ENCODE assay signal across 33 cellular contexts in the genomic region with DNA sequence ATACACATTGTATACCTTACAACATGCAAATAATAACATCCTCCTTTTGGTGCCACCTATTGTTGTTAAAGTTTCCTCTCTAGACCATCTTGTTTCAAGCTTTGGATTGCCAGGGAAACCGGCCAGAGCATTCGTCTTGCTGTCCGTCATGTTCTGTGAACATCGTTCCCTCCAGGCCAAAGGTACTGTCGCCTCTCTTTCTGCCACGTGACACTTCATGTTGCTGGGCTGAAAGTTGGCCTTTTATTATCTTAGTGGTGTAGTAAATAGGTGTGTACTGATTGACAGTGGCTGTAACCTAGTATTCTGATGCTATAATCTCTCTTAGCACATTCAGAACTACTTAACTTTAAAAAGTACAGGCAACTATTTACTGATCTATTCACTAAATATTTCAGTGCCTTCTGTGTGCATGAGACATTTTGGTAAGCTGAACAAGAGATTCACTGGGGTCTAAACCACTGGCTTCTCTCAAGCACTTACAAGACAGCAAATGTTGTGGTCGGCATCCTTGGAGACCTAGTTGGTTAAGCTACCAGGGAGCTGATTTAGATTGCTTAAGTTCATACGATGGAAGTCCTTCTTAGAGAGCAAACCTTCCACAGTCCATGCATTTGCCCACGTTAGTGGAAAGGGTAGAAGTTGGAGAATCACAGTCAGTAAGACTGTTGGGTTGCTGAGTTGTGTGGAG. TPM values are rescaled to one million over a fixed set of nuclear protein-coding genes. Genes with fewer than 3 reads are reported as not detected.
DNase-seq lines count a peak whose midpoint lies in the region; ATAC-seq and TF ChIP-seq lines count a peak whose summit lies in the region.
"Had no signal": no experiment of that assay in that cellular context is flagged by ENCODE, and none has a peak within 500 bp of the region (broad histone marks: within the 10 kb centered on the region; RNA-seq: fewer than 3 reads in every experiment).

No MANE protein-coding gene starts in this region.

- no peak overlapping the region for H3K4me3 Mint-ChIP-seq in activated naive CD4-positive, alpha-beta T cell treated with anti-CD3 and anti-CD28 coated beads, Interleukin-2, amount 50 U/mL, for 24 hours
- no peak overlapping the region for H3K4me3 Mint-ChIP-seq in activated naive CD4-positive, alpha-beta T cell treated with anti-CD3 and anti-CD28 coated beads for 36 hours
- H3K4me3 Mint-ChIP-seq in WTC11 (no peak overlapping the region), progenitor cell of endocrine pancreas (ENCODE audit: low read depth) (no peak overlapping the region), GM23338 (no peak overlapping the region)
- H3K4me3 Mint-ChIP-seq: activated CD4-positive, alpha-beta T cell treated with anti-CD3 and anti-CD28 coated beads for 36 hours; activated naive CD8-positive, alpha-beta T cell treated with anti-CD3 and anti-CD28 coated beads, Interleukin-2, amount 50 U/mL, for 24 hours; CD8-positive, alpha-beta T cell; endodermal cell; nephron; T-helper 2 cell treated with Interferon-gamma antibody and Interleukin-4, amounts not matched to agents 5 μg/mL and 100 μg/mL, for 36 hours had no signal

- no peaks in the 10 kb centered on the region for H3K27me3 Mint-ChIP-seq in activated naive CD4-positive, alpha-beta T cell treated with anti-CD3 and anti-CD28 coated beads, Interleukin-2, amount 50 U/mL, for 24 hours
- H3K27me3 Mint-ChIP-seq in activated naive CD4-positive, alpha-beta T cell treated with anti-CD3 and anti-CD28 coated beads for 36 hours (ENCODE audit: low read depth) = no peaks in the 10 kb centered on the region
- H3K27me3 Mint-ChIP-seq in WTC11 (ENCODE audit: low read depth) (no peaks in the 10 kb centered on the region), progenitor cell of endocrine pancreas (no peaks in the 10 kb centered on the region), GM23338 (ENCODE audit: insufficient read depth, low read depth, poor library complexity) (peaks cover 5% of the 10 kb centered on the region)
- H3K27me3 Mint-ChIP-seq: activated CD4-positive, alpha-beta T cell treated with anti-CD3 and anti-CD28 coated beads for 36 hours; activated naive CD8-positive, alpha-beta T cell treated with anti-CD3 and anti-CD28 coated beads, Interleukin-2, amount 50 U/mL, for 24 hours had no signal

- H3K36me3 Mint-ChIP-seq in activated naive CD4-positive, alpha-beta T cell treated with anti-CD3 and anti-CD28 coated beads, Interleukin-2, amount 50 U/mL, for 24 hours = peaks cover 4% of the 10 kb centered on the region
- H3K36me3 Mint-ChIP-seq in activated naive CD4-positive, alpha-beta T cell treated with anti-CD3 and anti-CD28 coated beads for 36 hours (ENCODE audit: low read depth) = peaks cover 33% of the 10 kb centered on the region
- H3K36me3 Mint-ChIP-seq in WTC11 (peaks cover 51% of the 10 kb centered on the region), progenitor cell of endocrine pancreas (ENCODE audit: insufficient read depth) (peaks cover 30% of the 10 kb centered on the region), GM23338 (ENCODE audit: low read depth) (peaks cover 49% of the 10 kb centered on the region)

- no peaks in the 10 kb centered on the region for H3F3A ChIP-seq in GM23338 (replicated peaks; ENCODE audit: low read depth)

- peaks cover 8% of the 10 kb centered on the region for H3K36me3 ChIP-seq in GM23338 (ENCODE audit: insufficient read depth)

- H3K79me2 ChIP-seq in GM23338 (replicated peaks; ENCODE audit: insufficient read depth) = peaks cover 84% of the 10 kb centered on the region

- no peaks in the 10 kb centered on the region for H3K9me2 ChIP-seq in GM23338 (ENCODE audit: insufficient read depth)

- POLR2A ChIA-PET in WTC11 (lab: Charles Lee) = no interaction called here

- DNase-seq in activated naive CD4-positive, alpha-beta T cell treated with anti-CD3 and anti-CD28 coated beads for 36 hours = no peak
- DNase-seq in WTC11 (ENCODE audit: low spot score) (no peak), left ventricle myocardium superior (no peak), progenitor cell of endocrine pancreas (ENCODE audit: low spot score, unreplicated experiment) (no peak), NCI-H2227 treated with DMSO at 0.1 percent for 48 hours (lab: John Stamatoyannopoulos, UW) (no peak), GM23338 (ENCODE audit: low spot score) (no peak), HT-29 (ENCODE audit: low spot score) (no peak)
- DNase-seq: activated CD4-positive, alpha-beta T cell treated with anti-CD3 and anti-CD28 coated beads for 36 hours; activated gamma-delta T cell treated with Interleukin-2 at 50 U/mL for 16 hours; activated naive CD8-positive, alpha-beta T cell treated with anti-CD3 and anti-CD28 coated beads, Interleukin-2, amount 50 U/mL, for 24 hours; CD8-positive, alpha-beta T cell; cortex of kidney; foreskin fibroblast; lower lobe of right lung; NCI-H146; NCI-H748 treated with DMSO at 0.1 percent for 48 hours; right cardiac atrium; SHP77 treated with DMSO at 0.1 percent for 48 hours; stimulated activated CD4-positive, alpha-beta T cell treated with anti-CD3 and anti-CD28 coated beads, Interleukin-12 subunit alpha, Interleukin-12 subunit beta, amount 100 ng/mL, for 4 hours; stimulated activated CD4-positive, alpha-beta T cell treated with anti-CD3 and anti-CD28 coated beads, Interleukin-2, amount 100 ng/mL, for 48 hours; stomach had no signal

- H3K27ac Mint-ChIP-seq in activated naive CD4-positive, alpha-beta T cell treated with anti-CD3 and anti-CD28 coated beads, Interleukin-2, amount 50 U/mL, for 24 hours = peak overlapping the region; percentile 76
- no peak overlapping the region for H3K27ac Mint-ChIP-seq in activated naive CD4-positive, alpha-beta T cell treated with anti-CD3 and anti-CD28 coated beads for 36 hours
- H3K27ac Mint-ChIP-seq in WTC11 (peak overlapping the region; percentile 39; the same call in 1 of the 2 replicates), progenitor cell of endocrine pancreas (peak overlapping the region; percentile 79), GM23338 (no peak overlapping the region)
- H3K27ac Mint-ChIP-seq: activated CD4-positive, alpha-beta T cell treated with anti-CD3 and anti-CD28 coated beads for 36 hours; activated naive CD8-positive, alpha-beta T cell treated with anti-CD3 and anti-CD28 coated beads, Interleukin-2, amount 50 U/mL, for 24 hours; CD8-positive, alpha-beta T cell; nephron; T-helper 2 cell treated with Interferon-gamma antibody and Interleukin-4, amounts not matched to agents 5 μg/mL and 100 μg/mL, for 36 hours had no signal

- H3K4me1 Mint-ChIP-seq in activated naive CD4-positive, alpha-beta T cell treated with anti-CD3 and anti-CD28 coated beads, Interleukin-2, amount 50 U/mL, for 24 hours = peaks cover 67% of the 10 kb centered on the region
- H3K4me1 Mint-ChIP-seq in activated naive CD4-positive, alpha-beta T cell treated with anti-CD3 and anti-CD28 coated beads for 36 hours (ENCODE audit: low read depth) = peaks cover 60% of the 10 kb centered on the region
- peaks cover 39% of the 10 kb centered on the region for H3K4me1 Mint-ChIP-seq in WTC11
- peaks cover 9% of the 10 kb centered on the region for H3K4me1 Mint-ChIP-seq in progenitor cell of endocrine pancreas (ENCODE audit: low read depth)
- peaks cover 48% of the 10 kb centered on the region for H3K4me1 Mint-ChIP-seq in GM23338

- no peak overlapping the region for H3K4me3 ChIP-seq in GM23338
- H3K4me3 ChIP-seq: A549, cardiac muscle cell, esophagus muscularis mucosa, lower lobe of right lung, stomach had no signal

- intact Hi-C loops in activated naive CD4-positive, alpha-beta T cell treated with anti-CD3 and anti-CD28 coated beads for 36 hours (cut with micrococcal nuclease) = loop anchor here (5.0 kb wide), 1 partner anchor 553 kb away; no protein-coding TSS in a partner anchor
- intact Hi-C loops in left ventricle myocardium superior (cut with micrococcal nuclease) = no loop called here

- H3K9me3 Mint-ChIP-seq in activated naive CD4-positive, alpha-beta T cell treated with anti-CD3 and anti-CD28 coated beads, Interleukin-2, amount 50 U/mL, for 24 hours = no peaks in the 10 kb centered on the region
- H3K9me3 Mint-ChIP-seq in activated naive CD4-positive, alpha-beta T cell treated with anti-CD3 and anti-CD28 coated beads for 36 hours = peaks cover 2% of the 10 kb centered on the region
- H3K9me3 Mint-ChIP-seq in WTC11 (peaks cover 18% of the 10 kb centered on the region), progenitor cell of endocrine pancreas (ENCODE audit: low read depth) (peaks cover 3% of the 10 kb centered on the region), GM23338 (peaks cover 8% of the 10 kb centered on the region; the same call in 2 of the 3 replicates)
- H3K9me3 Mint-ChIP-seq: activated naive CD8-positive, alpha-beta T cell treated with anti-CD3 and anti-CD28 coated beads, Interleukin-2, amount 50 U/mL, for 24 hours; CD8-positive, alpha-beta T cell; nephron; T-helper 2 cell treated with Interferon-gamma antibody and Interleukin-4, amounts not matched to agents 5 μg/mL and 100 μg/mL, for 36 hours had no signal

- no peaks in the 10 kb centered on the region for H3K27me3 ChIP-seq in GM23338 (ENCODE audit: insufficient read depth)
- H3K27me3 ChIP-seq: cardiac muscle cell, esophagus muscularis mucosa, stomach had no signal

- peaks cover 49% of the 10 kb centered on the region for H4K20me1 ChIP-seq in GM23338 (replicated peaks; ENCODE audit: insufficient read depth)

- no peak overlapping the region for H3K27ac ChIP-seq in GM23338 (ENCODE audit: low read depth)
- H3K27ac ChIP-seq: A549, cardiac muscle cell, esophagus muscularis mucosa, KMS-11, lower lobe of right lung, parathyroid adenoma, stomach had no signal

- CTCF ChIA-PET in activated naive CD4-positive, alpha-beta T cell treated with anti-CD3 and anti-CD28 coated beads for 36 hours (lab: Charles Lee) = no interaction called here
- CTCF ChIA-PET in WTC11 (lab: Charles Lee) = no interaction called here

- TF ChIP-seq CTCF in WTC11 (IDR thresholded peaks at IDR 0.05) = no peak
- TF ChIP-seq CTCF in progenitor cell of endocrine pancreas (IDR thresholded peaks at IDR 0.05; ENCODE audit: unreplicated experiment) = no peak
- no peak for TF ChIP-seq CTCF in GM23338 (conservative IDR thresholded peaks at IDR 0.05; ENCODE audit: low read depth in 2 of 2)

- no peak overlapping the region for H2AFZ ChIP-seq in GM23338
- H2AFZ ChIP-seq: parathyroid adenoma had no signal

- peaks cover 12% of the 10 kb centered on the region for H3K4me1 ChIP-seq in GM23338 (ENCODE audit: insufficient read depth)
- H3K4me1 ChIP-seq: A549 had no signal

- H3K4me2 ChIP-seq in GM23338 = no peak overlapping the region
- H3K4me2 ChIP-seq: A549, KMS-11 had no signal

- ATAC-seq in WTC11 = no peak
- ATAC-seq in left ventricle myocardium superior = peak; percentile 63
- no peak for ATAC-seq in GM23338
- ATAC-seq: A549; activated CD4-positive, alpha-beta T cell treated with anti-CD3 and anti-CD28 coated beads for 36 hours; activated naive CD8-positive, alpha-beta T cell treated with anti-CD3 and anti-CD28 coated beads, Interleukin-2, amount 50 U/mL, for 24 hours; CD8-positive, alpha-beta T cell; lower lobe of right lung; Panc1 had no signal

RNA-seq across cellular contexts. Expression of a gene that starts 52.4 kb away (rescaled TPM):
- not detected for total RNA-seq in activated naive CD4-positive, alpha-beta T cell treated with anti-CD3 and anti-CD28 coated beads for 36 hours
- total RNA-seq in WTC11 (2021) = 0.05 to 0.37 TPM (median 0.26 TPM) in 3 replicates
- total RNA-seq in left ventricle myocardium superior = not detected
- total RNA-seq in progenitor cell of endocrine pancreas = 35.8 and 47.1 TPM in 2 replicates
- total RNA-seq in GM23338 (2014; rRNA removed; shearing (Covaris generic)) = not detected in 2 replicates
- not detected in 2 replicates for polyA plus RNA-seq in GM23338 (2016; fragmentation: Nextera tagmentation; extraction: Ambion mirVana)
- 21.7 and 22.6 TPM in 2 replicates for total RNA-seq in HT-29 (2014; rRNA removed; shearing (Covaris generic))
- total RNA-seq: activated CD4-positive, alpha-beta T cell treated with anti-CD3 and anti-CD28 coated beads for 36 hours; activated CD8-positive, alpha-beta memory T cell treated with anti-CD3 and anti-CD28 coated beads for 36 hours; cardiac muscle cell; CD8-positive, alpha-beta T cell; esophagus muscularis mucosa; right cardiac atrium had no signal
- polyA plus RNA-seq: cardiac muscle cell, keratinocyte, right cardiac atrium had no signal

Comparison
In these comparisons a context has a peak if more than half of its experiments do, and no peak if none do; other contexts are left out.
1. H3K27ac Mint-ChIP-seq: peak in activated naive CD4-positive, alpha-beta T cell treated with anti-CD3 and anti-CD28 coated beads, Interleukin-2, amount 50 U/mL, for 24 hours (single experiment), WTC11 (single experiment) and progenitor cell of endocrine pancreas (single experiment); none in activated naive CD4-positive, alpha-beta T cell treated with anti-CD3 and anti-CD28 coated beads for 36 hours (single experiment) and GM23338 (single experiment).
2. RNA of a gene that starts 52.4 kb away (total RNA-seq): 35.8 to 47.1 TPM in progenitor cell of endocrine pancreas and 21.7 to 22.6 TPM in HT-29; 0.05 to 0.37 TPM in WTC11, not detected in activated naive CD4-positive, alpha-beta T cell treated with anti-CD3 and anti-CD28 coated beads for 36 hours, not detected in left ventricle myocardium superior (single experiment) and not detected in GM23338; every median in the first group is over 10 times any median in the second.